ENCODE assay signal across 8 cellular contexts in the genomic region with DNA sequence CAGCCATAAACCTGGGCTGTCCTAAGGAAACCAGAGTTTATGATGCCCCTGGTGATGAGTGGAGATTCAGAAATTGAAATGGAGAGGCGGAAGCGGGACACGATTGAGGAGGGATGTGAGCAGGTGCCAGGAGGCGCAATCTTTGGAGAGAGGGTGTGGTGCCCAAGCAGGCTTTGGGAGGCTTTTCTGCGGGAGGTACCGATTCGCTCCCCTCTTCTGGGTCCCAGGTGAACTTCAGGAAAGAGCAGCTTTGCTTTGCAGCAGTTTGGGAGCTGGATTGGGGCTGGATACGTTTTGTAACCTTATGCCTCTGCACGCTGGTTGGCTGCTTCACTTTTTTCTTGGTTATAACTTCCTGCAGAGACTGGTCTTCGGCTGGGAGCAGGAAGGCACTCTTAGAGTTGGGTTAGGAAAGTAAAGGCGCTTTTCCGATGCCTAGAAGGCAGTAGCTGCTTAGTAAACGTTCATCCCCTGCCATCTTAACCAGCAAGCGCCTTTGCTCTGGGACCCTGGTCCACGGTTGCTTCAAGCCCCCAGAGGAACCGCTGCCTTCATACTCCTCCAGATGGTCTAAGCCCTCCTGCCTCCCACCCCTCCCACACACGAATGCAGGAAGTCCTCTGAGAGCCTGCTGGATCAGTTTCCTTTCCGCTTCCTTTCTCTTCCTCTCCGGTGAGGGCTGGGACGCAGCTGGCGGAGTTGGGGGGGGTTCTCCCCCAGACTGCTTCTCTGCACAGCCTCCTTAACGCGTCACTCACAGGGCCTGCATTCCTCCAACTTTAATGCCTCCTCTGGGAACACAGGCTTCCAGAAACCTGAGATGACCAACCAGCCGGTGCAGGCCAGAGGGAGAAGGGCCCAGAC. TPM values are rescaled to one million over a fixed set of nuclear protein-coding genes. Genes with fewer than 3 reads are reported as not detected.
A peak's percentile ranks its signal among the peaks of the same experiment; 100 is the strongest.
DNase-seq lines count a peak whose midpoint lies in the region; ATAC-seq and TF ChIP-seq lines count a peak whose summit lies in the region.

No MANE protein-coding gene starts in this region.

- WGBS in adrenal gland, 4 donors, result 35 to 39% (median 37%) methylated on average over 18 to 24 of the region's 24 CpGs

- H3K27me3 ChIP-seq in cardiac muscle cell (no peaks in the 10 kb centered on the region), adrenal gland (no peaks in the 10 kb centered on the region)

- DNase-seq in EL (peak; percentile 65), NOMO-1 treated with DMSO at 0.1 percent for 48 hours (lab: John Stamatoyannopoulos, UW; ENCODE audit: unreplicated experiment) (peak; percentile 56), cardiac muscle cell (ENCODE audit: low read depth in 1 of 2, low spot score in 1 of 2) (peak; percentile 30 to 68), posterior vena cava (ENCODE audit: low spot score) (peak; percentile 68), NCI-H226 (no peak), adrenal gland (no peak)
- no peak for DNase-seq in stimulated activated CD4-positive, alpha-beta T cell treated with anti-CD3 and anti-CD28 coated beads, Interleukin-2, amount 100 ng/mL, for 24 hours

- intact Hi-C loops in posterior vena cava (cut with DNase I), result no loop called here
- intact Hi-C loops in adrenal gland (cut with DNase I), result no loop called here

- H3K4me1 ChIP-seq in cardiac muscle cell (ENCODE audit: low read depth), result peaks cover 7% of the 10 kb centered on the region
- no peaks in the 10 kb centered on the region for H3K4me1 ChIP-seq in adrenal gland (replicated peaks in 1 of 2)

- H3K36me3 ChIP-seq in cardiac muscle cell (no peaks in the 10 kb centered on the region), adrenal gland (replicated peaks in 1 of 2) (no peaks in the 10 kb centered on the region)

- no peak for TF ChIP-seq CTCF in cardiac muscle cell (IDR thresholded peaks at IDR 0.05; ENCODE audit: low read depth, low read length)
- no peak for TF ChIP-seq CTCF in adrenal gland (IDR thresholded peaks at IDR 0.05)

- no peak for TF ChIP-seq POLR2A in adrenal gland (IDR thresholded peaks at IDR 0.05)

- no peak overlapping the region for H3K4me3 ChIP-seq in cardiac muscle cell
- peak overlapping the region in 1 of 4 donors; percentile 42 for H3K4me3 ChIP-seq in adrenal gland

- no peak overlapping the region for H3K27ac ChIP-seq in cardiac muscle cell
- peak overlapping the region in 2 of 5 donors; percentile 45 to 52 for H3K27ac ChIP-seq in adrenal gland

- ATAC-seq in GM21390 (IDR thresholded peaks at IDR 0.05; ENCODE audit: unreplicated experiment), result no peak

- H3K9me3 ChIP-seq in cardiac muscle cell (ENCODE audit: low read depth) (no peaks in the 10 kb centered on the region), adrenal gland (replicated peaks in 1 of 3) (no peaks in the 10 kb centered on the region)

RNA-seq across cellular contexts. Expression of gene NEK6, which starts 15.2 kb away (rescaled TPM):
- total RNA-seq in cardiac muscle cell (13.8 and 27.0 TPM in 2 replicates), posterior vena cava (10 to 100 TPM; 56.9 to 62.7 TPM), adrenal gland (10 to 100 TPM in 7 of 8 donors, 1 to 10 TPM in 1; 6.6 to 27.2 (median 20.5) TPM)
- polyA plus RNA-seq in cardiac muscle cell (14.3 and 33.7 TPM in 2 replicates), adrenal gland (1 to 10 TPM; 4.0 to 8.5 (median 8.3) TPM)

Comparison
In these comparisons a context has a peak if more than half of its experiments do, and no peak if none do; other contexts are left out.
1. DNase-seq: peak in EL (single experiment), NOMO-1 treated with DMSO at 0.1 percent for 48 hours (single experiment), cardiac muscle cell (2 of 2) and posterior vena cava (single experiment); none in stimulated activated CD4-positive, alpha-beta T cell treated with anti-CD3 and anti-CD28 coated beads, Interleukin-2, amount 100 ng/mL, for 24 hours (0 of 2), NCI-H226 (single experiment) and adrenal gland (0 of 7).